Comparison of ENCODE assay signal across 2 cellular contexts in genomic region chr7:96996937-96997511, GRCh38.
A peak's percentile ranks its signal among the peaks of the same experiment; 100 is the strongest.
TF ChIP-seq lines count a peak whose summit lies in the region.

No MANE protein-coding gene starts in this region.

TF ChIP-seq in H1, 55 proteins besides CTCF, POLR2A, EP300 and RAD21:
- no peak for TF ChIP-seq TAF7 (optimal IDR thresholded peaks at IDR 0.05; ENCODE audit: borderline replicate concordance, low read depth, low read length)
- peak; percentile 30; the same call in 1 of the 2 replicates for TF ChIP-seq CBX8 (IDR thresholded peaks at IDR 0.05; ENCODE audit: borderline replicate concordance, low read depth, low read length)
- peak; percentile 77 for TF ChIP-seq EZH2 (IDR thresholded peaks at IDR 0.05; ENCODE audit: low read depth, low read length, severe bottlenecking)
- peak; percentile 82; the same call in 1 of the 2 replicates for TF ChIP-seq SUZ12 (IDR thresholded peaks at IDR 0.05; ENCODE audit: low read length)

TF ChIP-seq in neural cell, 6 proteins besides CTCF, POLR2A, EP300 and RAD21:
- TF ChIP-seq SMC3 (conservative IDR thresholded peaks at IDR 0.05; ENCODE audit: poor library complexity) (no peak), TAF1 (IDR thresholded peaks at IDR 0.05; ENCODE audit: low read depth) (peak; percentile 60), EZH2 (IDR thresholded peaks at IDR 0.05; ENCODE audit: borderline replicate concordance, insufficient read depth, low read length, poor library complexity, severe bottlenecking) (no peak), REST (IDR thresholded peaks at IDR 0.05; ENCODE audit: borderline replicate concordance) (peak; percentile 60), POLR2AphosphoS5 (IDR thresholded peaks at IDR 0.05) (peak; percentile 3)
